Comparison of ENCODE assay signal across 1 cellular context in the genomic region with DNA sequence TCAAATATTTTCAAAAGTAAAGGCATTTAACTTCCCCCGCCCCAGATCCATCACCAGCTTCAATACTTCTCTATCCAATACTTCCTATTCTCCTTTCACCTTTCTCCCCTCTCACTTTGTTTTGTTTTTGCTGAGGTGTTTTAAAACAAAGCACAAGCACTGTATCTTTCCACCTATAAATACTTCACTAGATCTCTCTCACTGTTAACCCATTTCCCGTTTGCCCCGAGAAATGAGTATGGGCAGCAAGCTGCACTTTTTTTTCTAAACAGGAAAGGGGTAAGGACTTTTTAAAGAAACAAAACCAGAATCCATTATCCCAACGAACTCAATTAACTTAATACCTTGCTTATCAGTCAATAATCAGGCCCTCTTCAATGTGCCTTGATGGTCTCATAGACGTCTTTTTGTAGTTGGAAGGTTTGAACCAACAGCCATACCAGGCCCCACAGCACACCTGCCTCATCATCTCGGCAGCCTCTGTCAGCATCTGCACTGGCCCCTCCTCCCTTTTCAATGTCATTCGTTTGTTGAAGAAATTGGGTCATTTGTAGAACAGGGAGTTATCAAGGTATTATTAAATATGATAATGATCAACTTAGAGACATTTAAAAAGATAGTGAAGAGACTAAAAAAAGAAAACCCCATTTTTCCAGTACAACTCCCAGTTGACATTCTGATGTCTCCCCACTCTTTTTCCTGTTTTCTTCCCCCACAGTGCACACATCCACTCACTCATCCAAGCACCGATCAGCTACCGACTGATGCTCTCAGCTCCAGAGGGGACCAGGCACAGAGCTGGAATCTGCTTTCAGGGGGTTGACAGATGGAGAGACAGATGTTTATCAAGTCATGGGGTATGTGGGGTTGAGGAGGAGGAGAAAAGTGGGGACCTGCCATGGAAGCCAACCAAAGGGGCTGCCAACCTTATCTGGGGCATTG.
TF ChIP-seq lines count a peak whose summit lies in the region.

No MANE protein-coding gene starts in this region.

TF ChIP-seq in A549, 52 proteins besides CTCF, POLR2A, EP300 and RAD21 (continued from another document):
- TF ChIP-seq, protein P1, sequence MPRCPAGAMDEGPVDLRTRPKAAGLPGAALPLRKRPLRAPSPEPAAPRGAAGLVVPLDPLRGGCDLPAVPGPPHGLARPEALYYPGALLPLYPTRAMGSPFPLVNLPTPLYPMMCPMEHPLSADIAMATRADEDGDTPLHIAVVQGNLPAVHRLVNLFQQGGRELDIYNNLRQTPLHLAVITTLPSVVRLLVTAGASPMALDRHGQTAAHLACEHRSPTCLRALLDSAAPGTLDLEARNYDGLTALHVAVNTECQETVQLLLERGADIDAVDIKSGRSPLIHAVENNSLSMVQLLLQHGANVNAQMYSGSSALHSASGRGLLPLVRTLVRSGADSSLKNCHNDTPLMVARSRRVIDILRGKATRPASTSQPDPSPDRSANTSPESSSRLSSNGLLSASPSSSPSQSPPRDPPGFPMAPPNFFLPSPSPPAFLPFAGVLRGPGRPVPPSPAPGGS (IDR thresholded peaks at IDR 0.05): no peak
- peak; percentile 78; the same call in 1 of the 2 replicates for TF ChIP-seq RNF2 (IDR thresholded peaks at IDR 0.05; ENCODE audit: borderline replicate concordance, low read depth)
- no peak for TF ChIP-seq JUN (IDR thresholded peaks at IDR 0.05)
- TF ChIP-seq ZC3H11A (IDR thresholded peaks at IDR 0.05): no peak
- TF ChIP-seq TP53 (CRISPR knock-in tag; IDR thresholded peaks at IDR 0.05): no peak
TF ChIP-seq in A549: peak in this region for 2.
